ENCODE assay signal across 8 cellular contexts in the genomic region with DNA sequence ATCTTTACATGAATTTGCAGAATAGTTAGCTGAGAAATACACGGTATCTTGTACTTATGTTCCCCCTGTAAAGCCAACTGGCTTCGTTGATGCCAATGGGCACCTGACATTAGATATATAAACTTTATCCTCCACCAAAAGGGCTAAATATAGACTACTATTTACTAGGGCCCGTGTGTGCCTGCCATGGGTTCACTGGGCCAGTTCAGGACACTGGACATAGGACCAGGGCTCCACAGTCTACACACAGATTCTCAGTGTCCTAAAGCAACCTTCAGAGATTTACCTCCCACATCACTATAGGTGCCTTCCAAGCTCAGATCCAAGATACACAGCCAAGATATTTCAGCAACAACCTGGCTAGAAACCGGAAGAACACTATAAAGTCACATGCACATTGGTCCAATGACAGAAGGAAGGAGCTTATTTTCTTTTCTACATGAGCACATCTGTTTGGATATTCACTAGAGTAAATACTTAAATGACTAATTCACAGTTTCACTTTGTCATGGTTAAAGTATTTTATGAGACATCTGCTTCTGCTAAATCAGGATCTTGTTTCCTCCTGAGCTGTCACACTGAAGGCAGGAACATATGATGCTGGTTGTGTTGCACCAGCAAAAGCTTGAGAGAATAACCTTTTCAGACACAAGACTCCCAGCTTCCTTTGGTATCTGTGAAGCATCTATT.
DNase-seq lines count a peak whose midpoint lies in the region; ATAC-seq and TF ChIP-seq lines count a peak whose summit lies in the region.

No MANE protein-coding gene starts in this region.

- intact Hi-C loops in cardiac septum (cut with DNase I), result no loop called here

- TF ChIP-seq CTCF in GM06990 (IDR thresholded peaks at IDR 0.05; ENCODE audit: insufficient read depth, low read length, poor library complexity, severe bottlenecking), result no peak

- H3K4me3 ChIP-seq in GM06990 (replicated peaks; ENCODE audit: low read depth, low read length), result no peak overlapping the region

- peak; percentile 76 for ATAC-seq in GM21526 (IDR thresholded peaks at IDR 0.05; ENCODE audit: low FRiP score, unreplicated experiment)

- no peaks in the 10 kb centered on the region for H3K36me3 ChIP-seq in GM06990 (ENCODE audit: control insufficient read depth, insufficient read depth, low read length)

- DNase-seq in GM06990 (ENCODE audit: extremely low read depth, insufficient read length) (peak; percentile 79), LoVo (ENCODE audit: low spot score) (peak; percentile 51), iris pigment epithelial cell (ENCODE audit: low read depth) (peak; percentile 78), cortex of kidney (lab: John Stamatoyannopoulos, UW) (no peak), midbrain (lab: John Stamatoyannopoulos, UW) (no peak), cardiac septum (ENCODE audit: low spot score) (no peak)
- DNase-seq in central memory CD4-positive, alpha-beta T cell, result no peak

- no peaks in the 10 kb centered on the region for H3K27me3 ChIP-seq in GM06990 (replicated peaks; ENCODE audit: control insufficient read depth, insufficient read depth, low read length)

Comparison
In these comparisons a context has a peak if more than half of its experiments do, and no peak if none do; other contexts are left out.
1. DNase-seq: peak in GM06990 (single experiment), LoVo (single experiment) and iris pigment epithelial cell (single experiment); none in cortex of kidney (single experiment), central memory CD4-positive, alpha-beta T cell (single experiment), midbrain (single experiment) and cardiac septum (single experiment).